Comparison of ENCODE assay signal across 20 cellular contexts in the genomic region with DNA sequence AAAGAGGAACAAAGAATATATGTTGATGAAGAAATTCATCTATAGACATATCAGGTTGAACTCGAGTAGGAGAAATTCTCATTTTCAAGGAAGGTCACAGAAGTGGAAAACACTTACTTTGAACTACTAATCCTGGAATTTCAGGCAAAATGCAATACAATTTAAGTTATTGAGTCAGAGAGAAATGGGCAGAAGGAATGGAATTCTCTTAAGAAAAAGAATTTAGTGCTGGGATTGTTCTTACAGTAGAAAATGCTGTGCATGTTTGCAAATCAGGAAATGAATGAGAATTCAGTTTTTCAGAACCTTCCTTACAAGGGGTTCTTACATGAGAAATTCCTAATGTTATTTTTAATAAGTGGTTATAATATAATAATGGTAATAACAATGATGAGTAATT.
A peak's percentile ranks its signal among the peaks of the same experiment; 100 is the strongest.
DNase-seq lines count a peak whose midpoint lies in the region; ATAC-seq and TF ChIP-seq lines count a peak whose summit lies in the region.
"Had no signal": no experiment of that assay in that cellular context is flagged by ENCODE, and none has a peak within 500 bp of the region (broad histone marks: within the 10 kb centered on the region; RNA-seq: fewer than 3 reads in every experiment).

No MANE protein-coding gene starts in this region.

- no peak overlapping the region for H3K18ac ChIP-seq in trophoblast cell (ENCODE audit: low read length)

- H3K9me3 Mint-ChIP-seq in Caco-2 (ENCODE audit: unreplicated experiment) (peaks cover 22% of the 10 kb centered on the region), chondrocyte (ENCODE audit: low read depth) (peaks cover 5% of the 10 kb centered on the region), immature natural killer cell (no peaks in the 10 kb centered on the region)
- H3K9me3 Mint-ChIP-seq: IgD-negative memory B cell had no signal

- H4K20me1 ChIP-seq in SK-N-SH (ENCODE audit: insufficient read depth) = no peaks in the 10 kb centered on the region

- TF ChIP-seq EP300 in SK-N-SH (IDR thresholded peaks at IDR 0.05; ENCODE audit: borderline replicate concordance in 1 of 2, low read depth in 1 of 2, low read length in 1 of 2) = no peak

- no peaks in the 10 kb centered on the region; the same call in 1 of the 2 replicates for H3K4me1 ChIP-seq in Caco-2
- H3K4me1 ChIP-seq in SK-N-SH (ENCODE audit: control insufficient read depth in 1 of 2, insufficient read depth in 2 of 2, low read depth in 1 of 2, low read length in 1 of 2) = peaks cover 0 to 16% of the 10 kb centered on the region in 2 experiments; a peak in 2 of 4 replicates
- H3K4me1 ChIP-seq in trophoblast cell (ENCODE audit: control insufficient read depth in 1 of 2, insufficient read depth in 2 of 2, low read length in 2 of 2) = peaks cover 0 to 4% of the 10 kb centered on the region in 2 experiments

- H3K9me3 ChIP-seq in Caco-2 = no peaks in the 10 kb centered on the region
- no peaks in the 10 kb centered on the region for H3K9me3 ChIP-seq in SK-N-SH
- H3K9me3 ChIP-seq in trophoblast cell (ENCODE audit: insufficient read depth, low read depth, low read length) = no peaks in the 10 kb centered on the region
- H3K9me3 ChIP-seq: SJSA1 had no signal

- H3K23ac ChIP-seq in trophoblast cell (ENCODE audit: low read length) = no peak overlapping the region

- no peak for ATAC-seq in HG02571 (IDR thresholded peaks at IDR 0.05; ENCODE audit: unreplicated experiment)
- no peak for ATAC-seq in HG03457 (IDR thresholded peaks at IDR 0.05; ENCODE audit: unreplicated experiment)

- H4K91ac ChIP-seq in trophoblast cell (ENCODE audit: low read depth, low read length) = no peak overlapping the region

- H2AFZ ChIP-seq in SK-N-SH (ENCODE audit: low read depth) (0 out of 2 replicates have a peak overlapping the region, but pooled peaks have one; percentile 35), trophoblast cell (ENCODE audit: insufficient read depth, low read length, poor library complexity) (no peak overlapping the region)
- H2AFZ ChIP-seq: PC-9 had no signal

- no peak for TF ChIP-seq CTCF in Caco-2 (IDR thresholded peaks at IDR 0.05; ENCODE audit: insufficient read depth in 1 of 2, low read depth in 1 of 2, low read length in 1 of 2, severe bottlenecking in 1 of 2, unreplicated experiment in 1 of 2)
- TF ChIP-seq CTCF in SK-N-SH (IDR thresholded peaks at IDR 0.05) = no peak
- no peak for TF ChIP-seq CTCF in chondrocyte (IDR thresholded peaks at IDR 0.05)

- no peak for TF ChIP-seq RAD21 in SK-N-SH (IDR thresholded peaks at IDR 0.05; ENCODE audit: low read length)

- H3K4me1 Mint-ChIP-seq in Caco-2 (ENCODE audit: low read depth, unreplicated experiment) (peaks cover 12% of the 10 kb centered on the region), chondrocyte (ENCODE audit: low read depth) (peaks cover 38% of the 10 kb centered on the region), immature natural killer cell (no peaks in the 10 kb centered on the region)

- H3K14ac ChIP-seq in trophoblast cell (ENCODE audit: low read length) = no peak overlapping the region

- POLR2A ChIA-PET in Caco-2 (lab: Charles Lee) (no interaction called here), SK-N-SH (lab: Yijun Ruan, JAX) (no interaction called here)

- no peak overlapping the region for H4K8ac ChIP-seq in trophoblast cell (ENCODE audit: low read depth, low read length)

- H3K4me2 ChIP-seq in SK-N-SH (no peak overlapping the region), trophoblast cell (ENCODE audit: low read length) (no peak overlapping the region)
- H3K4me2 ChIP-seq: PC-9 had no signal

- H3K4me3 ChIP-seq in Caco-2 (ENCODE audit: low read depth, low read length) (no peak overlapping the region), SK-N-SH (ENCODE audit: low read depth in 2 of 2, low read length in 1 of 2) (no peak overlapping the region), trophoblast cell (ENCODE audit: low read depth, low read length) (no peak overlapping the region)
- H3K4me3 ChIP-seq: PC-9, SJSA1 had no signal

- no peak overlapping the region for H3K9ac ChIP-seq in SK-N-SH
- no peak overlapping the region for H3K9ac ChIP-seq in trophoblast cell (ENCODE audit: low read length)

- no TSS peak for BruUV-seq in Caco-2 (replicated peaks; lab: Mats Ljungman, UMichigan)

- H3K27me3 ChIP-seq in Caco-2 (replicated peaks; ENCODE audit: control insufficient read depth, insufficient read depth, low read length) (no peaks in the 10 kb centered on the region), SK-N-SH (ENCODE audit: insufficient read depth) (no peaks in the 10 kb centered on the region), trophoblast cell (ENCODE audit: insufficient read depth, low read length) (no peaks in the 10 kb centered on the region)
- H3K27me3 ChIP-seq: SJSA1 had no signal

- H3K4me3 Mint-ChIP-seq in Caco-2 (ENCODE audit: unreplicated experiment) (no peak overlapping the region), chondrocyte (ENCODE audit: unreplicated experiment) (no peak overlapping the region), immature natural killer cell (no peak overlapping the region)
- H3K4me3 Mint-ChIP-seq: B cell; CD4-positive, alpha-beta T cell; IgD-negative memory B cell had no signal

- H3K79me1 ChIP-seq in trophoblast cell (ENCODE audit: low read length) = no peaks in the 10 kb centered on the region

- H2BK120ac ChIP-seq in trophoblast cell (ENCODE audit: insufficient read depth, low read length, poor library complexity) = no peak overlapping the region

- H2AK5ac ChIP-seq in trophoblast cell (ENCODE audit: low read length) = no peak overlapping the region

- H3F3A ChIP-seq in SK-N-SH (replicated peaks; ENCODE audit: insufficient read depth) = peaks cover 17% of the 10 kb centered on the region

- intact Hi-C loops in Caco-2 (cut with micrococcal nuclease; ENCODE audit: unreplicated experiment) = no loop called here

- no peak overlapping the region for H2BK12ac ChIP-seq in trophoblast cell (ENCODE audit: low read length)

- CTCF ChIA-PET in Caco-2 (lab: Charles Lee) = no interaction called here
- CTCF ChIA-PET in SK-N-SH (lab: Yijun Ruan, JAX) = no interaction called here

- no peaks in the 10 kb centered on the region for H3K9me2 ChIP-seq in SK-N-SH

- no peak for DNase-seq in Caco-2
- DNase-seq in SK-N-SH = no peak
- no peak for DNase-seq in chondrocyte (ENCODE audit: low spot score)
- peak; percentile 2 to 84 for DNase-seq in trophoblast cell
- no peak for DNase-seq in activated naive CD4-positive, alpha-beta T cell treated with anti-CD3 and anti-CD28 coated beads, Interleukin-2, amount 50 U/mL, for 16 hours
- DNase-seq in immature natural killer cell = no peak
- DNase-seq: Calu3; CD4-positive, alpha-beta T cell; DMS53; H7; Kasumi-1; NCI-H1417; NCI-H1930; NCI-H526 treated with DMSO at 0.1 percent for 48 hours had no signal

- H2BK5ac ChIP-seq in trophoblast cell (ENCODE audit: low read depth, low read length, poor library complexity) = no peak overlapping the region

- H3K27me3 Mint-ChIP-seq in Caco-2 (ENCODE audit: insufficient read depth, unreplicated experiment) (no peaks in the 10 kb centered on the region), chondrocyte (ENCODE audit: low read depth) (no peaks in the 10 kb centered on the region), immature natural killer cell (ENCODE audit: low read depth in 3 of 3) (peaks cover 0 to 3% (median 2%) of the 10 kb centered on the region in 3 donors)
- H3K27me3 Mint-ChIP-seq: B cell; CD4-positive, alpha-beta T cell; IgD-negative memory B cell had no signal

- WGBS in SK-N-SH (ENCODE audit: low lambda C conversion rate) = 83% methylated on average over 1 of the region's 1 CpG
- WGBS in trophoblast cell (ENCODE audit: extremely low coverage, insufficient coverage, insufficient read length) = no CpG with 5 or more reads among the region's 1 CpG

- no peak overlapping the region for H3K4ac ChIP-seq in trophoblast cell (ENCODE audit: low read depth, low read length)

- no peak overlapping the region for H4K12ac ChIP-seq in trophoblast cell (ENCODE audit: low read depth, low read length)

- H3K79me2 ChIP-seq in SK-N-SH (ENCODE audit: insufficient read depth) = no peaks in the 10 kb centered on the region
- H3K79me2 ChIP-seq in trophoblast cell (ENCODE audit: control insufficient read depth, insufficient read depth, low read length, poor library complexity) = no peaks in the 10 kb centered on the region

- H3K27ac Mint-ChIP-seq in Caco-2 (ENCODE audit: unreplicated experiment) (peak overlapping the region; percentile 48), chondrocyte (ENCODE audit: unreplicated experiment) (peak overlapping the region; percentile 76), immature natural killer cell (no peak overlapping the region)
- H3K27ac Mint-ChIP-seq: B cell; CD4-positive, alpha-beta T cell had no signal

- no peaks in the 10 kb centered on the region for H3K36me3 ChIP-seq in Caco-2 (ENCODE audit: control insufficient read depth, insufficient read depth, low read length)
- H3K36me3 ChIP-seq in SK-N-SH (replicated peaks in 1 of 2; ENCODE audit: control insufficient read depth in 1 of 2, insufficient read depth in 2 of 2, low read length in 1 of 2) = no peaks in the 10 kb centered on the region
- H3K36me3 ChIP-seq in trophoblast cell (ENCODE audit: control insufficient read depth in 1 of 2, insufficient read depth in 2 of 2, low read length in 2 of 2) = no peaks in the 10 kb centered on the region
- H3K36me3 ChIP-seq: SJSA1 had no signal

- H3K36me3 Mint-ChIP-seq in Caco-2 (ENCODE audit: insufficient read depth, unreplicated experiment) (no peaks in the 10 kb centered on the region), chondrocyte (ENCODE audit: low read depth) (peaks cover 3% of the 10 kb centered on the region), immature natural killer cell (no peaks in the 10 kb centered on the region)
- H3K36me3 Mint-ChIP-seq: IgD-negative memory B cell had no signal

- H3K27ac ChIP-seq in SK-N-SH (ENCODE audit: low read depth in 2 of 2, low read length in 1 of 2) (peak overlapping the region; percentile 22 to 53; a peak in 3 of 4 replicates), trophoblast cell (ENCODE audit: low read depth, low read length) (no peak overlapping the region)
- H3K27ac ChIP-seq: PC-9, SJSA1 had no signal

Comparison
In these comparisons a context has a peak if more than half of its experiments do, and no peak if none do; other contexts are left out.
1. DNase-seq: peak in trophoblast cell (2 of 2); none in Caco-2 (0 of 2), SK-N-SH (single experiment), chondrocyte (single experiment), activated naive CD4-positive, alpha-beta T cell treated with anti-CD3 and anti-CD28 coated beads, Interleukin-2, amount 50 U/mL, for 16 hours (single experiment) and immature natural killer cell (0 of 3).
2. H3K27ac Mint-ChIP-seq: peak in Caco-2 (single experiment) and chondrocyte (single experiment); none in immature natural killer cell (0 of 6).